Comparison of ENCODE assay signal across 26 cellular contexts in genomic region chrX:31459361-31459760, GRCh38.
DNase-seq lines count a peak whose midpoint lies in the region; ATAC-seq, FAIRE-seq and TF ChIP-seq lines count a peak whose summit lies in the region.
"Had no signal": no experiment of that assay in that cellular context is flagged by ENCODE, and none has a peak within 500 bp of the region (broad histone marks: within the 10 kb centered on the region; RNA-seq: fewer than 3 reads in every experiment).

No MANE protein-coding gene starts in this region.

- H3K4me1 Mint-ChIP-seq in Calu3 (ENCODE audit: low read depth, unreplicated experiment), result peaks cover 9% of the 10 kb centered on the region
- no peaks in the 10 kb centered on the region for H3K4me1 Mint-ChIP-seq in activated T-cell treated with anti-CD3 and anti-CD28 coated beads, Interleukin-2, amount 50 U/mL, for 4 hours (ENCODE audit: low read depth)
- H3K4me1 Mint-ChIP-seq in T-helper 17 cell, result no peaks in the 10 kb centered on the region
- H3K4me1 Mint-ChIP-seq: activated naive CD8-positive, alpha-beta T cell treated with anti-CD3 and anti-CD28 coated beads, Interleukin-2, amount 10 ng/mL, durations not matched to agents 7 days and 5 days; CD4-positive, alpha-beta memory T cell had no signal

- H3K4me3 ChIP-seq in choroid plexus epithelial cell (ENCODE audit: low read depth, low read length) (no peak overlapping the region), kidney (ENCODE audit: low read length in 2 of 2) (no peak overlapping the region)
- H3K4me3 ChIP-seq: colonic mucosa, GM23338, spleen, thyroid gland had no signal

- intact Hi-C loops in Calu3 (cut with micrococcal nuclease; ENCODE audit: unreplicated experiment), result no loop called here
- intact Hi-C loops in kidney (cut with DNase I), result no loop called here

- TF ChIP-seq CTCF in Calu3 (IDR thresholded peaks at IDR 0.05; ENCODE audit: unreplicated experiment) (no peak), choroid plexus epithelial cell (conservative IDR thresholded peaks at IDR 0.05; ENCODE audit: low read depth, low read length) (no peak), kidney (IDR thresholded peaks at IDR 0.05; ENCODE audit: borderline replicate concordance, extremely low read depth, insufficient read depth) (no peak)

- no peak overlapping the region for H3K9ac ChIP-seq in kidney (ENCODE audit: low read length in 2 of 2)
- H3K9ac ChIP-seq: SK-N-SH had no signal

- no peak for ATAC-seq in activated T-cell treated with anti-CD3 and anti-CD28 coated beads, Interleukin-2, amount 50 U/mL, for 4 hours
- no peak for ATAC-seq in T-helper 17 cell
- ATAC-seq: GM23338, left cardiac atrium had no signal

- H3K27ac Mint-ChIP-seq in Calu3 (ENCODE audit: unreplicated experiment) (peak overlapping the region; percentile 73), T-helper 17 cell (no peak overlapping the region)
- H3K27ac Mint-ChIP-seq: activated naive CD8-positive, alpha-beta T cell treated with anti-CD3 and anti-CD28 coated beads, Interleukin-2, amount 10 ng/mL, durations not matched to agents 7 days and 5 days; brain; CD4-positive, alpha-beta memory T cell; GM23338; T-helper 2 cell treated with Interferon-gamma antibody and Interleukin-4, amounts not matched to agents 5 μg/mL and 100 μg/mL, for 36 hours had no signal

- no peak for DNase-seq in Calu3
- peak; percentile 5 for DNase-seq in HPDE6-E6E7 (ENCODE audit: extremely low spot score)
- DNase-seq in choroid plexus epithelial cell (ENCODE audit: low read depth), result peak; percentile 42
- no peak for DNase-seq in kidney
- DNase-seq in activated T-cell treated with anti-CD3 and anti-CD28 coated beads, Interleukin-2, amount 50 U/mL, for 4 hours, result no peak
- no peak for DNase-seq in NCI-H1105 (lab: John Stamatoyannopoulos, UW)
- DNase-seq in T-helper 17 cell, result no peak
- DNase-seq in activated CD8-positive, alpha-beta memory T cell treated with anti-CD3 and anti-CD28 coated beads for 24 hours, result no peak
- DNase-seq: activated CD4-positive, alpha-beta T cell treated with anti-CD3 and anti-CD28 coated beads, Interleukin-2, amount 50 U/mL, for 1 hour; activated naive CD8-positive, alpha-beta T cell treated with anti-CD3 and anti-CD28 coated beads, Interleukin-2, amount 10 ng/mL, durations not matched to agents 7 days and 5 days; CD4-positive, alpha-beta memory T cell; colonic mucosa; left cardiac atrium; NCI-H1436 treated with DMSO at 0.1 percent for 48 hours; NCI-H526 treated with DMSO at 0.1 percent for 48 hours; SK-N-SH; spleen; stimulated activated CD4-positive, alpha-beta T cell treated with anti-CD3 and anti-CD28 coated beads, Interleukin-4, amount 100 ng/mL, for 1 hour; stimulated activated naive CD4-positive, alpha-beta T cell treated with Interleukin-2 at 50 U/mL for 16 hours; thyroid gland had no signal

- H3K4me1 ChIP-seq in kidney (ENCODE audit: control insufficient read depth in 1 of 2, insufficient read depth in 1 of 2, low read depth in 1 of 2, low read length in 2 of 2), result no peaks in the 10 kb centered on the region
- H3K4me1 ChIP-seq: colonic mucosa, spleen, thyroid gland had no signal

- peak; percentile 45 for FAIRE-seq in kidney (lab: Jason Lieb, UNC)
- FAIRE-seq: frontal cortex, GM12891 had no signal

- H3K36me3 Mint-ChIP-seq in Calu3 (ENCODE audit: insufficient read depth, unreplicated experiment), result peaks cover 3% of the 10 kb centered on the region
- no peaks in the 10 kb centered on the region for H3K36me3 Mint-ChIP-seq in activated T-cell treated with anti-CD3 and anti-CD28 coated beads, Interleukin-2, amount 50 U/mL, for 4 hours (ENCODE audit: insufficient read depth)
- H3K36me3 Mint-ChIP-seq in T-helper 17 cell (ENCODE audit: low read depth), result no peaks in the 10 kb centered on the region
- H3K36me3 Mint-ChIP-seq: activated naive CD8-positive, alpha-beta T cell treated with anti-CD3 and anti-CD28 coated beads, Interleukin-2, amount 10 ng/mL, durations not matched to agents 7 days and 5 days; brain; CD4-positive, alpha-beta memory T cell had no signal

- no peaks in the 10 kb centered on the region for H3K9me3 Mint-ChIP-seq in Calu3 (ENCODE audit: low read depth, unreplicated experiment)
- H3K9me3 Mint-ChIP-seq in activated T-cell treated with anti-CD3 and anti-CD28 coated beads, Interleukin-2, amount 50 U/mL, for 4 hours, result no peaks in the 10 kb centered on the region
- H3K9me3 Mint-ChIP-seq: activated naive CD8-positive, alpha-beta T cell treated with anti-CD3 and anti-CD28 coated beads, Interleukin-2, amount 10 ng/mL, durations not matched to agents 7 days and 5 days; GM23338; T-helper 2 cell treated with Interferon-gamma antibody and Interleukin-4, amounts not matched to agents 5 μg/mL and 100 μg/mL, for 36 hours had no signal

- CTCF ChIA-PET in Calu3 (lab: Charles Lee), result no interaction called here

- H3K9me3 ChIP-seq in kidney (ENCODE audit: control insufficient read depth in 1 of 2, low read length in 2 of 2) (no peaks in the 10 kb centered on the region), T-helper 17 cell (ENCODE audit: control insufficient read depth, low read length, poor library complexity, severe bottlenecking) (no peaks in the 10 kb centered on the region)
- H3K9me3 ChIP-seq: colonic mucosa, neutrophil, SK-N-SH, spleen, thyroid gland had no signal

- H3K27me3 Mint-ChIP-seq in Calu3 (ENCODE audit: unreplicated experiment) (no peaks in the 10 kb centered on the region), T-helper 17 cell (no peaks in the 10 kb centered on the region)
- H3K27me3 Mint-ChIP-seq in activated T-cell treated with anti-CD3 and anti-CD28 coated beads, Interleukin-2, amount 50 U/mL, for 4 hours (ENCODE audit: low read depth), result peaks cover 2% of the 10 kb centered on the region
- H3K27me3 Mint-ChIP-seq: activated naive CD8-positive, alpha-beta T cell treated with anti-CD3 and anti-CD28 coated beads, Interleukin-2, amount 10 ng/mL, durations not matched to agents 7 days and 5 days; brain; CD4-positive, alpha-beta memory T cell had no signal

- no peaks in the 10 kb centered on the region for H3K36me3 ChIP-seq in kidney (ENCODE audit: control insufficient read depth in 1 of 2, insufficient read depth in 2 of 2, low read length in 2 of 2)
- H3K36me3 ChIP-seq: colonic mucosa, neutrophil, spleen, thyroid gland had no signal

- no peak overlapping the region for H3K27ac ChIP-seq in kidney (ENCODE audit: low read depth in 2 of 2, low read length in 2 of 2)
- H3K27ac ChIP-seq: colonic mucosa, neutrophil, spleen, thyroid gland had no signal

- BruUV-seq in Calu3 (replicated peaks; lab: Mats Ljungman, UMichigan), result no TSS peak

- no peak overlapping the region for H3K4me3 Mint-ChIP-seq in Calu3 (ENCODE audit: low read depth, unreplicated experiment)
- H3K4me3 Mint-ChIP-seq in activated T-cell treated with anti-CD3 and anti-CD28 coated beads, Interleukin-2, amount 50 U/mL, for 4 hours, result no peak overlapping the region
- H3K4me3 Mint-ChIP-seq in T-helper 17 cell, result no peak overlapping the region
- H3K4me3 Mint-ChIP-seq: activated naive CD8-positive, alpha-beta T cell treated with anti-CD3 and anti-CD28 coated beads, Interleukin-2, amount 10 ng/mL, durations not matched to agents 7 days and 5 days; brain; CD4-positive, alpha-beta memory T cell; GM23338; T-helper 2 cell treated with Interferon-gamma antibody and Interleukin-4, amounts not matched to agents 5 μg/mL and 100 μg/mL, for 36 hours had no signal

Comparison
In these comparisons a context has a peak if more than half of its experiments do, and no peak if none do; other contexts are left out.
1. DNase-seq: peak in HPDE6-E6E7 (single experiment) and choroid plexus epithelial cell (single experiment); none in Calu3 (single experiment), kidney (single experiment), activated T-cell treated with anti-CD3 and anti-CD28 coated beads, Interleukin-2, amount 50 U/mL, for 4 hours (single experiment), NCI-H1105 (single experiment), T-helper 17 cell (0 of 3) and activated CD8-positive, alpha-beta memory T cell treated with anti-CD3 and anti-CD28 coated beads for 24 hours (single experiment).